ENCODE assay signal across 8 cellular contexts in genomic region chrX:54495814-54496516, GRCh38. TPM values are rescaled to one million over a fixed set of nuclear protein-coding genes. Genes with fewer than 3 reads are reported as not detected.
DNase-seq lines count a peak whose midpoint lies in the region; ATAC-seq and TF ChIP-seq lines count a peak whose summit lies in the region.

FGD1 (minus strand) TSS chrX:54496234; CDS start chrX:54495432, 802 bp downstream.

- no peak for TF ChIP-seq CTCF in fibroblast of pulmonary artery (IDR thresholded peaks at IDR 0.05; ENCODE audit: low read length, missing control alignments)

- peak; percentile 42 to 70 for ATAC-seq in naive thymus-derived CD8-positive, alpha-beta T cell

- H3K27ac Mint-ChIP-seq in naive thymus-derived CD8-positive, alpha-beta T cell, result peak within 1 kb of the TSS in 4 of 10 donors; percentile 22 to 64 (median 24)

- DNase-seq in activated gamma-delta T cell treated with Interleukin-2 at 50 U/mL for 16 hours (peak; percentile 21), activated gamma-delta T cell (lab: John Stamatoyannopoulos, UW) (no peak), NCI-H526 treated with DMSO at 0.1 percent for 48 hours (lab: John Stamatoyannopoulos, UW) (peak; percentile 31), fibroblast of pulmonary artery (ENCODE audit: low read depth) (peak; percentile 57), substantia nigra (lab: John Stamatoyannopoulos, UW) (peak in 36 of 49 donors; percentile 1 to 74 (median 26)), NCI-H187 treated with DMSO at 0.1 percent for 48 hours (lab: John Stamatoyannopoulos, UW) (no peak)
- peak; percentile 37 to 63 for DNase-seq in activated T-cell treated with anti-CD3 and anti-CD28 coated beads, Interleukin-2, amount 50 U/mL, for 48 hours
- DNase-seq in naive thymus-derived CD8-positive, alpha-beta T cell, result peak in 5 of 10 donors; percentile 1 to 43 (median 19)

- peaks cover 0 to 13% (median 8%) of the 10 kb centered on the region in 4 donors for H3K4me1 Mint-ChIP-seq in naive thymus-derived CD8-positive, alpha-beta T cell

- H3K27ac ChIP-seq in substantia nigra (ENCODE audit: low read depth, low read length, poor library complexity, severe bottlenecking), result no peak within 1 kb of the TSS

- POLR2A ChIA-PET in naive thymus-derived CD8-positive, alpha-beta T cell (lab: Charles Lee), result no interaction called here

- H3K4me3 Mint-ChIP-seq in naive thymus-derived CD8-positive, alpha-beta T cell, result peak within 1 kb of the TSS; percentile 54 to 85 (median 74)

- H3K27me3 Mint-ChIP-seq in naive thymus-derived CD8-positive, alpha-beta T cell, result peaks cover 13 to 46% (median 31%) of the 10 kb centered on the region in 5 donors

- H3K4me3 ChIP-seq in fibroblast of pulmonary artery (replicated peaks; ENCODE audit: low read depth, low read length), result peak within 1 kb of the TSS; percentile 62

- H3K9me3 Mint-ChIP-seq in naive thymus-derived CD8-positive, alpha-beta T cell, result peaks cover 0 to 7% (median 0%) of the 10 kb centered on the region in 9 donors

- H3K36me3 Mint-ChIP-seq in naive thymus-derived CD8-positive, alpha-beta T cell, result peaks cover 0 to 3% (median 3%) of the 10 kb centered on the region in 3 donors

RNA-seq across cellular contexts. Expression of gene FGD1, which starts in this region (rescaled TPM):
- total RNA-seq in naive thymus-derived CD8-positive, alpha-beta T cell, result under 1 TPM in 1 of 2 experiments, not detected in 1; 0.11 TPM
- polyA plus RNA-seq in naive thymus-derived CD8-positive, alpha-beta T cell, result 1 to 10 TPM in 2 of 3 donors, under 1 TPM in 1; 0.89 to 1.8 (median 1.0) TPM

Comparison
In these comparisons a context has a peak if more than half of its experiments do, and no peak if none do; other contexts are left out.
1. DNase-seq: peak in activated gamma-delta T cell treated with Interleukin-2 at 50 U/mL for 16 hours (single experiment), NCI-H526 treated with DMSO at 0.1 percent for 48 hours (single experiment), activated T-cell treated with anti-CD3 and anti-CD28 coated beads, Interleukin-2, amount 50 U/mL, for 48 hours (2 of 2), fibroblast of pulmonary artery (single experiment) and substantia nigra (36 of 49); none in activated gamma-delta T cell (single experiment) and NCI-H187 treated with DMSO at 0.1 percent for 48 hours (single experiment).